18 cellular contexts compared by ENCODE assay signal in the genomic region with DNA sequence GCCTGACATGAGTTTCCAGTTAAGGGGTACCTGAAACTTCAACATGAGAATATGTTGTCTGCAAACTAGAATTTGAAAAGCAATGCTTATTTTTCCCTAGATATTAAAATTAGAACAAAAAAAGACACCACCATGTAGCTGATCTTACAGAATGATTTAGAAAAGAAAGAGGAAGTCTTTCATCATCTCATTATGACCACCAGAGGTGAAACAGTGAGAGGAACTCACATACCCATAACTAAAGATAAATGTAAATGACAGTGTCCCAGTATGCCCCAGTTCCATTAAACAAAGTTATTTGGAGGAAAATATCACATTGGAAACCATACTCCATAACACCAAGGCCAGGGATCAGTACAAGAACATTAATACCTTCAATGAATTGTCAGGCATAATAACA. TPM values are rescaled to one million over a fixed set of nuclear protein-coding genes. Genes with fewer than 3 reads are reported as not detected.
"Had no signal": no experiment of that assay in that cellular context is flagged by ENCODE, and none has a peak within 500 bp of the region (broad histone marks: within the 10 kb centered on the region; RNA-seq: fewer than 3 reads in every experiment).

No MANE protein-coding gene starts in this region.

- FAIRE-seq: pancreas, small intestine, urothelium cell line had no signal

- DNase-seq: effector CD4-positive, alpha-beta T cell; endodermal cell; foreskin melanocyte; heart left ventricle; hippocampal formation; left colon; left ventricle myocardium superior; mesenchymal stem cell; naive B cell; occipital lobe; pancreas; right cardiac atrium; small intestine; stimulated activated CD4-positive, alpha-beta T cell treated with anti-CD3 and anti-CD28 coated beads, Interleukin-12 subunit alpha, Interleukin-12 subunit beta, amount 100 ng/mL, for 4 hours; stimulated activated CD4-positive, alpha-beta T cell treated with anti-CD3 and anti-CD28 coated beads, Interleukin-2, amount 100 ng/mL, for 48 hours; stimulated activated naive CD4-positive, alpha-beta T cell treated with Interleukin-2 at 50 U/mL for 16 hours; thyroid gland had no signal

- ATAC-seq: heart left ventricle, left colon, left ventricle myocardium superior, pancreas, right cardiac atrium had no signal

RNA-seq across cellular contexts. Expression of a gene that starts 9.9 kb away (rescaled TPM):
- polyA plus RNA-seq: heart left ventricle had no signal
